Comparison of ENCODE assay signal across 17 cellular contexts in the genomic region with DNA sequence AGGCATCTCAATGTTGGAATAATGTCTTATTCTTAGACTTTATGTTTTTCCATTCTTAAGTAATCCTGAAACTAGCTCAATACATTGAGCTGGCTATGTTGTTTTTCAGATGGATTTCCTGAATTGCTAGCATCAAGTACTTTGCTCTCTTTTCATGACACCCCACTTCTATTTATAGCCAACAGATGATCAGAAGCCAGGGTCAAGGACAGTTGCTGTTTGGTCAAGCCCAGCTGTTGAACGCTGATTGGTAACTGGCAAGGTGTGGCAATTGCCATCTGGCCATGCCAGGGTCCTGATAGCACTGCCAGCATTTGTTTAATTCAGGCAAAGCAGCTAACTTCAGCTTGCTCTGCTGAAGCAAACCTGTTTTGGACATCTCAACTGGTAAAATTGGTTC. TPM values are rescaled to one million over a fixed set of nuclear protein-coding genes. Genes with fewer than 3 reads are reported as not detected.
DNase-seq lines count a peak whose midpoint lies in the region; ATAC-seq and TF ChIP-seq lines count a peak whose summit lies in the region.
"Had no signal": no experiment of that assay in that cellular context is flagged by ENCODE, and none has a peak within 500 bp of the region (broad histone marks: within the 10 kb centered on the region; RNA-seq: fewer than 3 reads in every experiment).

No MANE protein-coding gene starts in this region.

- H3K27ac ChIP-seq in neural progenitor cell (no peak overlapping the region), PC-3 (ENCODE audit: low read length) (no peak overlapping the region)
- H3K27ac ChIP-seq: C4-2B, vagina had no signal

- no peaks in the 10 kb centered on the region for H3K9me2 ChIP-seq in PC-3 (replicated peaks; ENCODE audit: low read length)

- H4K20me1 ChIP-seq in neural progenitor cell (ENCODE audit: low read depth) (no peaks in the 10 kb centered on the region), PC-3 (ENCODE audit: low read length) (no peaks in the 10 kb centered on the region)

- intact Hi-C loops in PC-3 (cut with micrococcal nuclease) = no loop called here

- H2AFZ ChIP-seq in neural progenitor cell (replicated peaks) = peak overlapping the region; percentile 14
- H2AFZ ChIP-seq in PC-3 (ENCODE audit: low read length) = no peak overlapping the region

- POLR2A ChIA-PET in PC-3 (lab: Charles Lee; ENCODE audit: unreplicated experiment) = no interaction called here
- POLR2A ChIA-PET in HEK293T (lab: Yijun Ruan, JAX) = no interaction called here

- H3K9ac ChIP-seq in neural progenitor cell (no peak overlapping the region), PC-3 (ENCODE audit: low read length) (no peak overlapping the region)

- DNase-seq in NCI-H524 treated with DMSO at 0.1 percent for 48 hours (lab: John Stamatoyannopoulos, UW) (peak; percentile 79), foreskin melanocyte (peak; percentile 55), neural progenitor cell (ENCODE audit: low spot score) (no peak), PC-3 (no peak), HEK293T (ENCODE audit: extremely low spot score) (no peak)
- DNase-seq: effector CD4-positive, alpha-beta T cell; NCI-H1436 treated with DMSO at 0.1 percent for 48 hours; NK-92 treated with Interleukin-12 subunit alpha and Interleukin-12 subunit beta, amount 100 ng/mL, for 24 hours; retina; stimulated activated CD4-positive, alpha-beta T cell treated with anti-CD3 and anti-CD28 coated beads, Interleukin-4, amount 100 ng/mL, for 4 hours; stimulated activated naive B cell treated with anti-CD40 and anti-IgM and Interleukin-4, amounts not matched to agents 10 μg/mL and 1 μg/mL and 100 μg/mL, for 72 hours had no signal

- H3K79me2 ChIP-seq in neural progenitor cell (ENCODE audit: low read depth) = no peaks in the 10 kb centered on the region
- no peaks in the 10 kb centered on the region for H3K79me2 ChIP-seq in PC-3 (ENCODE audit: low read length)

- no peaks in the 10 kb centered on the region for H3K36me3 ChIP-seq in neural progenitor cell
- H3K36me3 ChIP-seq in PC-3 (ENCODE audit: low read depth, low read length) = no peaks in the 10 kb centered on the region
- H3K36me3 ChIP-seq: vagina had no signal

- H3K27me3 Mint-ChIP-seq in neural progenitor cell (ENCODE audit: insufficient read depth, low read depth) = no peaks in the 10 kb centered on the region
- H3K27me3 Mint-ChIP-seq: stimulated activated naive B cell treated with anti-CD40 and anti-IgM and Interleukin-4, amounts not matched to agents 10 μg/mL and 1 μg/mL and 100 μg/mL, for 72 hours had no signal

- H3K4me3 ChIP-seq in neural progenitor cell = no peak overlapping the region
- H3K4me3 ChIP-seq in PC-3 (ENCODE audit: low read length) = no peak overlapping the region
- H3K4me3 ChIP-seq: K562, vagina had no signal

- H3K27me3 ChIP-seq in neural progenitor cell (no peaks in the 10 kb centered on the region), PC-3 (ENCODE audit: low read length) (no peaks in the 10 kb centered on the region)
- H3K27me3 ChIP-seq: vagina had no signal

- CTCF ChIA-PET in PC-3 (lab: Charles Lee) = no interaction called here
- CTCF ChIA-PET in HEK293T (lab: Yijun Ruan, JAX) = interaction anchor here (0.7 kb wide), 1 partner anchor 155 kb away, joined by 8 read pairs; no protein-coding TSS in a partner anchor

- ATAC-seq in GM18867 (IDR thresholded peaks at IDR 0.05; ENCODE audit: unreplicated experiment) (peak; percentile 26), PC-3 (no peak), GM19023 (IDR thresholded peaks at IDR 0.05; ENCODE audit: unreplicated experiment) (no peak)
- ATAC-seq: K562; stimulated activated naive B cell treated with anti-CD40 and anti-IgM and Interleukin-4, amounts not matched to agents 10 μg/mL and 1 μg/mL and 100 μg/mL, for 72 hours had no signal

- H3K9me3 ChIP-seq in neural progenitor cell (ENCODE audit: low read depth) (no peaks in the 10 kb centered on the region), PC-3 (ENCODE audit: low read length) (no peaks in the 10 kb centered on the region)
- H3K9me3 ChIP-seq: vagina had no signal

- H3K9me3 Mint-ChIP-seq in neural progenitor cell = no peaks in the 10 kb centered on the region
- H3K9me3 Mint-ChIP-seq: stimulated activated naive B cell treated with anti-CD40 and anti-IgM and Interleukin-4, amounts not matched to agents 10 μg/mL and 1 μg/mL and 100 μg/mL, for 72 hours had no signal

- H3K4me3 Mint-ChIP-seq in neural progenitor cell = no peak overlapping the region

- no peak overlapping the region for H3K27ac Mint-ChIP-seq in neural progenitor cell

- peaks cover 20% of the 10 kb centered on the region for H3K4me1 Mint-ChIP-seq in neural progenitor cell

- no peak for TF ChIP-seq CTCF in neural progenitor cell (IDR thresholded peaks at IDR 0.05)
- no peak for TF ChIP-seq CTCF in PC-3 (conservative IDR thresholded peaks at IDR 0.05; ENCODE audit: low read depth, low read length)

- no peak overlapping the region for H3K4me2 ChIP-seq in neural progenitor cell
- no peak overlapping the region for H3K4me2 ChIP-seq in PC-3 (ENCODE audit: low read length)

- H3K36me3 Mint-ChIP-seq in neural progenitor cell = no peaks in the 10 kb centered on the region
- H3K36me3 Mint-ChIP-seq: stimulated activated naive B cell treated with anti-CD40 and anti-IgM and Interleukin-4, amounts not matched to agents 10 μg/mL and 1 μg/mL and 100 μg/mL, for 72 hours had no signal

- peaks cover 18% of the 10 kb centered on the region for H3K4me1 ChIP-seq in neural progenitor cell
- H3K4me1 ChIP-seq in PC-3 (ENCODE audit: insufficient read depth, low read length) = peaks cover 20% of the 10 kb centered on the region
- H3K4me1 ChIP-seq: vagina had no signal

- no TSS peak for BruUV-seq in PC-3 (replicated peaks; lab: Mats Ljungman, UMichigan)

- H3F3A ChIP-seq in neural progenitor cell (ENCODE audit: low read depth) = no peaks in the 10 kb centered on the region
- H3F3A ChIP-seq in PC-3 (ENCODE audit: low read length, unreplicated experiment) = no peaks in the 10 kb centered on the region

TF ChIP-seq in HEK293T, 16 proteins besides CTCF, POLR2A, EP300 and RAD21:
- TF ChIP-seq ELF4 (IDR thresholded peaks at IDR 0.05) = no peak
- TF ChIP-seq FOXM1 (IDR thresholded peaks at IDR 0.05; ENCODE audit: borderline replicate concordance) = no peak
- TF ChIP-seq TARDBP (IDR thresholded peaks at IDR 0.05) = no peak

RNA-seq across cellular contexts. Expression of a gene that starts 46.2 kb away (rescaled TPM):
- 23.7 and 26.4 TPM in 2 replicates for total RNA-seq in neural progenitor cell (ENCODE audit: low replicate concordance)
- 9.8 and 10.5 TPM in 2 replicates for total RNA-seq in PC-3 (2014; rRNA removed)
- total RNA-seq: G401 had no signal

Comparison
In these comparisons a context has a peak if more than half of its experiments do, and no peak if none do; other contexts are left out.
1. DNase-seq: peak in NCI-H524 treated with DMSO at 0.1 percent for 48 hours (single experiment) and foreskin melanocyte (single experiment); none in neural progenitor cell (single experiment), PC-3 (single experiment) and HEK293T (single experiment).